Comparison of ENCODE assay signal across 9 cellular contexts in genomic region chr2:239465017-239466001, GRCh38.
A peak's percentile ranks its signal among the peaks of the same experiment; 100 is the strongest.
DNase-seq lines count a peak whose midpoint lies in the region; ATAC-seq and TF ChIP-seq lines count a peak whose summit lies in the region.
"Had no signal": no experiment of that assay in that cellular context is flagged by ENCODE, and none has a peak within 500 bp of the region (broad histone marks: within the 10 kb centered on the region; RNA-seq: fewer than 3 reads in every experiment).

No MANE protein-coding gene starts in this region.

- H3K36me3 Mint-ChIP-seq in stimulated activated effector memory CD8-positive, alpha-beta T cell treated with anti-CD3 and anti-CD28 coated beads, Interleukin-12 subunit alpha, Interleukin-12 subunit beta, amount 100 ng/mL, for 72 hours: no peaks in the 10 kb centered on the region

- no peak overlapping the region for H3K4me3 ChIP-seq in spleen

- H3K27ac ChIP-seq in spleen: peak overlapping the region in 3 of 8 donors; percentile 2 to 50 (median 47)
- H3K27ac ChIP-seq: parathyroid adenoma had no signal

- no peak overlapping the region for H3K27ac Mint-ChIP-seq in stimulated activated effector memory CD8-positive, alpha-beta T cell treated with anti-CD3 and anti-CD28 coated beads, Interleukin-12 subunit alpha, Interleukin-12 subunit beta, amount 100 ng/mL, for 72 hours

- WGBS in spleen, 5 donors: 60 to 68% (median 63%) methylated on average over 17 to 31 of the region's 31 CpGs

- intact Hi-C loops in left cardiac atrium (cut with DNase I) (no loop called here), spleen (cut with DNase I; ENCODE audit: low total_unique reads) (no loop called here)

- H3K4me1 Mint-ChIP-seq in stimulated activated effector memory CD8-positive, alpha-beta T cell treated with anti-CD3 and anti-CD28 coated beads, Interleukin-12 subunit alpha, Interleukin-12 subunit beta, amount 100 ng/mL, for 72 hours: no peaks in the 10 kb centered on the region

- no peaks in the 10 kb centered on the region for H3K9me3 ChIP-seq in spleen

- H3K36me3 ChIP-seq in spleen: no peaks in the 10 kb centered on the region

- no peak for TF ChIP-seq POLR2A in spleen (IDR thresholded peaks at IDR 0.05)

- TF ChIP-seq CTCF in spleen (IDR thresholded peaks at IDR 0.05 in 8 of 11, conservative IDR thresholded peaks at IDR 0.05 in 3 of 11): no peak

- H3K9me3 Mint-ChIP-seq in stimulated activated effector memory CD8-positive, alpha-beta T cell treated with anti-CD3 and anti-CD28 coated beads, Interleukin-12 subunit alpha, Interleukin-12 subunit beta, amount 100 ng/mL, for 72 hours: no peaks in the 10 kb centered on the region

- DNase-seq in HS-27A (ENCODE audit: low read depth) (peak; percentile 12), RPMI7951 (ENCODE audit: low read depth) (peak; percentile 73), left cardiac atrium (peak; percentile 77), spleen (peak; percentile 84), NCI-H2227 treated with DMSO at 0.1 percent for 48 hours (lab: John Stamatoyannopoulos, UW) (no peak)
- DNase-seq in stimulated activated effector memory CD8-positive, alpha-beta T cell treated with anti-CD3 and anti-CD28 coated beads, Interleukin-12 subunit alpha, Interleukin-12 subunit beta, amount 100 ng/mL, for 72 hours (ENCODE audit: low spot score in 2 of 2): no peak

- peaks cover 0 to 17% (median 0%) of the 10 kb centered on the region in 7 donors for H3K27me3 ChIP-seq in spleen (replicated peaks in 1 of 7)

- no peak overlapping the region for H3K4me3 Mint-ChIP-seq in stimulated activated effector memory CD8-positive, alpha-beta T cell treated with anti-CD3 and anti-CD28 coated beads, Interleukin-12 subunit alpha, Interleukin-12 subunit beta, amount 100 ng/mL, for 72 hours

- H3K4me1 ChIP-seq in spleen: peaks cover 0 to 27% (median 6%) of the 10 kb centered on the region in 6 donors
- H3K4me1 ChIP-seq: parathyroid adenoma had no signal

- ATAC-seq in left cardiac atrium (peak; percentile 86 to 96), HG03108 (IDR thresholded peaks at IDR 0.05; ENCODE audit: unreplicated experiment) (no peak), SK-N-SH treated with all-trans-retinoic acid at 6 μM for 48 hours (no peak)
- ATAC-seq in stimulated activated effector memory CD8-positive, alpha-beta T cell treated with anti-CD3 and anti-CD28 coated beads, Interleukin-12 subunit alpha, Interleukin-12 subunit beta, amount 100 ng/mL, for 72 hours: no peak

TF ChIP-seq in SK-N-SH treated with all-trans-retinoic acid at 6 μM for 48 hours, 23 proteins besides CTCF, POLR2A, EP300 and RAD21:
- TF ChIP-seq PPARA (CRISPR knock-in tag; IDR thresholded peaks at IDR 0.05; ENCODE audit: borderline replicate concordance) (no peak), PATZ1 (CRISPR knock-in tag; IDR thresholded peaks at IDR 0.05; ENCODE audit: borderline replicate concordance) (no peak), ZNF8 (CRISPR knock-in tag; IDR thresholded peaks at IDR 0.05) (no peak), ZNF70 (CRISPR knock-in tag; IDR thresholded peaks at IDR 0.05) (no peak), ARNTL (CRISPR knock-in tag; IDR thresholded peaks at IDR 0.05; ENCODE audit: borderline replicate concordance, low read depth) (no peak)

Comparison
In these comparisons a context has a peak if more than half of its experiments do, and no peak if none do; other contexts are left out.
1. DNase-seq: peak in HS-27A (single experiment), RPMI7951 (single experiment), left cardiac atrium (single experiment) and spleen (single experiment); none in stimulated activated effector memory CD8-positive, alpha-beta T cell treated with anti-CD3 and anti-CD28 coated beads, Interleukin-12 subunit alpha, Interleukin-12 subunit beta, amount 100 ng/mL, for 72 hours (0 of 2) and NCI-H2227 treated with DMSO at 0.1 percent for 48 hours (single experiment).
2. ATAC-seq: peak in left cardiac atrium (2 of 2); none in HG03108 (single experiment), stimulated activated effector memory CD8-positive, alpha-beta T cell treated with anti-CD3 and anti-CD28 coated beads, Interleukin-12 subunit alpha, Interleukin-12 subunit beta, amount 100 ng/mL, for 72 hours (single experiment) and SK-N-SH treated with all-trans-retinoic acid at 6 μM for 48 hours (single experiment).